Comparison of ENCODE assay signal across 30 cellular contexts in genomic region chr11:47536925-47537324, GRCh38. TPM values are rescaled to one million over a fixed set of nuclear protein-coding genes. Genes with fewer than 3 reads are reported as not detected.
"Had no signal": no experiment of that assay in that cellular context is flagged by ENCODE, and none has a peak within 500 bp of the region (broad histone marks: within the 10 kb centered on the region; RNA-seq: fewer than 3 reads in every experiment).

No MANE protein-coding gene starts in this region.

- H3K27ac ChIP-seq: left ventricle myocardium inferior, neutrophil, ovary, prostate gland, spleen, thyroid gland, WERI-Rb-1 had no signal

- H3K9me3 ChIP-seq: adrenal gland, ascending aorta, gastroesophageal sphincter, left ventricle myocardium inferior, neutrophil, ovary, prostate gland, spleen, thyroid gland had no signal

- H3K36me3 ChIP-seq: adrenal gland, ascending aorta, ovary, prostate gland, thyroid gland had no signal

- H3K27ac Mint-ChIP-seq: activated CD8-positive, alpha-beta T cell treated with anti-CD3 and anti-CD28 coated beads, Interleukin-2, amount 10 ng/mL, durations not matched to agents 7 days and 5 days; activated naive CD8-positive, alpha-beta T cell; activated T-cell treated with anti-CD3 and anti-CD28 coated beads, Interleukin-2, amount 50 U/mL, for 24 hours; activated T-helper 17 cell treated with anti-CD3 and anti-CD28 coated beads, Interleukin-2, amount 50 U/mL, for 72 hours had no signal

- H3K27me3 Mint-ChIP-seq: activated naive CD8-positive, alpha-beta T cell; activated T-cell treated with anti-CD3 and anti-CD28 coated beads, Interleukin-2, amount 50 U/mL, for 24 hours; activated T-helper 17 cell treated with anti-CD3 and anti-CD28 coated beads, Interleukin-2, amount 50 U/mL, for 72 hours; central memory CD8-positive, alpha-beta T cell; effector memory CD8-positive, alpha-beta T cell had no signal

- H3K4me1 ChIP-seq: prostate gland had no signal

- DNase-seq: activated CD4-positive, alpha-beta T cell treated with anti-CD3 and anti-CD28 coated beads, Interleukin-2, amount 50 U/mL, for 1 hour; activated CD4-positive, CD25-positive, alpha-beta regulatory T cell treated with anti-CD3 and anti-CD28 coated beads, Interleukin-2, amount 50 U/mL, for 72 hours; activated CD8-positive, alpha-beta T cell treated with anti-CD3 and anti-CD28 coated beads, Interleukin-2, amount 10 ng/mL, durations not matched to agents 7 days and 5 days; activated naive CD4-positive, alpha-beta T cell; activated T-cell treated with anti-CD3 and anti-CD28 coated beads, Interleukin-2, amount 50 U/mL, for 24 hours; adrenal gland; effector memory CD8-positive, alpha-beta T cell; head of caudate nucleus; hypothalamus; left ventricle myocardium inferior; mammary epithelial cell; ovary; spleen; stimulated activated CD4-positive, alpha-beta T cell treated with anti-CD3 and anti-CD28 coated beads, Interleukin-4, amount 100 ng/mL, for 1 hour; stimulated activated naive CD4-positive, alpha-beta T cell treated with Interleukin-2 at 50 U/mL for 16 hours; thyroid gland; WERI-Rb-1 had no signal

- H3K9me3 Mint-ChIP-seq: activated T-cell treated with anti-CD3 and anti-CD28 coated beads, Interleukin-2, amount 50 U/mL, for 24 hours; activated T-helper 17 cell treated with anti-CD3 and anti-CD28 coated beads, Interleukin-2, amount 50 U/mL, for 72 hours; central memory CD8-positive, alpha-beta T cell; effector memory CD8-positive, alpha-beta T cell; nephron had no signal

- H3K4me3 ChIP-seq: adrenal gland, ascending aorta, gastroesophageal sphincter, left ventricle myocardium inferior, ovary, prostate gland, spleen, thyroid gland had no signal

- H3K27me3 ChIP-seq: adrenal gland, ascending aorta, gastroesophageal sphincter, neutrophil, ovary, spleen, thyroid gland had no signal

- H3K4me3 Mint-ChIP-seq: activated CD8-positive, alpha-beta T cell treated with anti-CD3 and anti-CD28 coated beads, Interleukin-2, amount 10 ng/mL, durations not matched to agents 7 days and 5 days; activated T-cell treated with anti-CD3 and anti-CD28 coated beads, Interleukin-2, amount 50 U/mL, for 24 hours; activated T-helper 17 cell treated with anti-CD3 and anti-CD28 coated beads, Interleukin-2, amount 50 U/mL, for 72 hours; central memory CD8-positive, alpha-beta T cell; nephron had no signal

RNA-seq across cellular contexts. Expression of gene FAM180B, which starts 49.6 kb away (rescaled TPM):
- total RNA-seq: activated CD8-positive, alpha-beta T cell treated with anti-CD3 and anti-CD28 coated beads, Interleukin-2, amount 10 ng/mL, durations not matched to agents 7 days and 5 days; activated T-helper 17 cell treated with anti-CD3 and anti-CD28 coated beads, Interleukin-2, amount 50 U/mL, for 72 hours; ascending aorta; dermis microvascular lymphatic vessel endothelial cell; endothelial cell of umbilical vein; esophagus mucosa; mammary epithelial cell; mononuclear cell; ovary; prostate gland; spleen; T-helper 1 cell treated with Interleukin-12 subunit alpha and Interleukin-12 subunit beta and Interleukin-4 antibody, amounts not matched to agents 30 ng/mL and 1 ng/mL, for 36 hours had no signal
- polyA plus RNA-seq: endothelial cell of umbilical vein, mammary epithelial cell had no signal
